ENCODE assay signal across 1 cellular context in genomic region chr1:165228676-165229075, GRCh38.
TF ChIP-seq lines count a peak whose summit lies in the region.

No MANE protein-coding gene starts in this region.

TF ChIP-seq in K562, 482 proteins besides CTCF, POLR2A, EP300 and RAD21 (continued from another document):
- TF ChIP-seq ATF3 (IDR thresholded peaks at IDR 0.05), result peak; percentile 82
- no peak for TF ChIP-seq ATF3 (CRISPR knock-in tag; conservative IDR thresholded peaks at IDR 0.05)
- TF ChIP-seq BRD9 (IDR thresholded peaks at IDR 0.05; ENCODE audit: low read depth, partially characterized antibody), result no peak
- no peak for TF ChIP-seq GTF2F1 (IDR thresholded peaks at IDR 0.05; ENCODE audit: low read depth, low read length)
- no peak for TF ChIP-seq PHTF2 (CRISPR knock-in tag; IDR thresholded peaks at IDR 0.05)
- peak; percentile 72 for TF ChIP-seq MIER1 (IDR thresholded peaks at IDR 0.05; ENCODE audit: low read depth)
- TF ChIP-seq RAD51 (IDR thresholded peaks at IDR 0.05; ENCODE audit: borderline replicate concordance, low read depth), result no peak
- TF ChIP-seq NEUROD1 (IDR thresholded peaks at IDR 0.05; ENCODE audit: borderline replicate concordance, low read depth, low read length, partially characterized antibody), result no peak
- TF ChIP-seq ZNF197 (CRISPR knock-in tag; IDR thresholded peaks at IDR 0.05; ENCODE audit: low read depth), result peak; percentile 45; the same call in 1 of the 2 replicates
- no peak for TF ChIP-seq ZNF561 (CRISPR knock-in tag; conservative IDR thresholded peaks at IDR 0.05)
- no peak for TF ChIP-seq HMG20A (CRISPR knock-in tag; conservative IDR thresholded peaks at IDR 0.05)
- TF ChIP-seq SLC30A9 (CRISPR knock-in tag; IDR thresholded peaks at IDR 0.05), result no peak
- TF ChIP-seq CBX2 (IDR thresholded peaks at IDR 0.05; ENCODE audit: insufficient read depth, low read length, poor library complexity, severe bottlenecking), result no peak
- peak; percentile 60 for TF ChIP-seq ARID1B (IDR thresholded peaks at IDR 0.05)
- TF ChIP-seq TEAD1 (CRISPR knock-in tag; IDR thresholded peaks at IDR 0.05), result 0 out of 4 replicates have a peak, but pooled peaks of 1 of the 2 experiments have one; percentile 10
- peak; percentile 89 for TF ChIP-seq ZNF766 (CRISPR knock-in tag; conservative IDR thresholded peaks at IDR 0.05)
- no peak for TF ChIP-seq FOXJ2 (tag; IDR thresholded peaks at IDR 0.05)
- no peak for TF ChIP-seq ARID2 (IDR thresholded peaks at IDR 0.05)
- no peak for TF ChIP-seq HLTF (IDR thresholded peaks at IDR 0.05)
- no peak for TF ChIP-seq HNRNPH1 (optimal IDR thresholded peaks at IDR 0.05; ENCODE audit: low read depth, low read length)
TF ChIP-seq in K562: peak in this region for 45.
